ENCODE assay signal across 10 cellular contexts in the genomic region with DNA sequence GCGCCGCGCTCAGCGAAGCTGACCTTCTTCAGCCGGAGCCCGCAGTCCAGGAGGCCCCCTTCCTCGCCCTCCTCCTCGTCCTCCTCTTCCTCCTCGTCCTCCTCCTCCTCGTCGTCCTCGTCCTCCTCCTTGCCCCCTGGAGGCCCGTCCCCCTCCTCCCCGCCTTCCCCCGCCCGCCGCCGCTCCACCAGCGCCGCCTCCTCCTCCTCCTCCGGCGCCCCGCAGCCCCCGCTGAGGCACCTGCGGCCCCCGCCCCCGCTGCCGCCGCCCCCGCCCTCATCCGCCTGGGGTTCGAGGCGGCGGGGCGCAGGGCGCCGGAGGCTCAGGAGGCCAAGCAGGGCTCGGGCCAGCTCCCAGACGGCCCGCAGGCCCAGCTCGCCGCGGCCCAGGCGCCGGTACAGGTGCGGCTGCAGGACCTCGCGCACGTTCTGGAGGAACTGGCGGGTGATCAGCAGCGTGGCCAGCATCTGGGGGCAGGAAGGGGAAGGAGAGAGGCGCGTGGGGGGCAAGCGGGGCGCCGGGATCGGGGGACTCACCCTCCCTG. TPM values are rescaled to one million over a fixed set of nuclear protein-coding genes. Genes with fewer than 3 reads are reported as not detected.
DNase-seq lines count a peak whose midpoint lies in the region; ATAC-seq, FAIRE-seq and TF ChIP-seq lines count a peak whose summit lies in the region.
"Had no signal": no experiment of that assay in that cellular context is flagged by ENCODE, and none has a peak within 500 bp of the region (broad histone marks: within the 10 kb centered on the region; RNA-seq: fewer than 3 reads in every experiment).

No MANE protein-coding gene starts in this region.

- no peak for FAIRE-seq in endothelial cell of umbilical vein (lab: Jason Lieb, UNC)
- FAIRE-seq: urothelium cell line had no signal

- peaks cover 5% of the 10 kb centered on the region for H3K79me1 ChIP-seq in trophoblast cell (ENCODE audit: low read length)

- H3K27me3 ChIP-seq in endothelial cell of umbilical vein (ENCODE audit: control insufficient read depth in 2 of 2, insufficient read depth in 2 of 2, low read length in 2 of 2): peaks cover 4 to 19% of the 10 kb centered on the region in 2 experiments
- no peaks in the 10 kb centered on the region for H3K27me3 ChIP-seq in trophoblast cell (ENCODE audit: insufficient read depth, low read length)

- peak; percentile 73 for DNase-seq in GM13977 (ENCODE audit: low spot score)
- DNase-seq in T-helper 17 cell: peak in 2 of 3 donors; percentile 39 to 53
- no peak for DNase-seq in endothelial cell of umbilical vein (ENCODE audit: low read depth, low spot score)
- DNase-seq in trophoblast cell: peak in 1 of 2 donors; percentile 28
- DNase-seq in GDM1 (lab: John Stamatoyannopoulos, UW): no peak
- no peak for DNase-seq in RKO (ENCODE audit: low spot score)
- DNase-seq in GM03348 (ENCODE audit: low spot score): no peak
- DNase-seq: KG1 had no signal

- no peaks in the 10 kb centered on the region for H3K36me3 ChIP-seq in endothelial cell of umbilical vein (ENCODE audit: control insufficient read depth in 2 of 2, extremely low read depth in 1 of 2, insufficient read depth in 2 of 2, low read length in 2 of 2)
- peaks cover 10 to 24% of the 10 kb centered on the region in 2 experiments for H3K36me3 ChIP-seq in trophoblast cell (ENCODE audit: control insufficient read depth in 1 of 2, insufficient read depth in 2 of 2, low read length in 2 of 2)

- BruUV-seq in endothelial cell of umbilical vein (replicated peaks; lab: Mats Ljungman, UMichigan): no TSS peak

- peak overlapping the region; percentile 8 for H2BK120ac ChIP-seq in trophoblast cell (ENCODE audit: insufficient read depth, low read length, poor library complexity)

- H3K4me3 ChIP-seq in endothelial cell of umbilical vein (replicated peaks in 1 of 3; ENCODE audit: insufficient read depth in 1 of 3, low read depth in 1 of 3, low read length in 3 of 3) (peak overlapping the region; percentile 15 to 24 (median 18)), trophoblast cell (ENCODE audit: low read depth, low read length) (peak overlapping the region; percentile 59)

- peak overlapping the region; percentile 44 for H3K4me2 ChIP-seq in endothelial cell of umbilical vein (ENCODE audit: insufficient read depth, low read length)
- peak overlapping the region; percentile 84 for H3K4me2 ChIP-seq in trophoblast cell (ENCODE audit: low read length)

- ATAC-seq in T-helper 17 cell (peak; percentile 37), GM19397 (IDR thresholded peaks at IDR 0.05; ENCODE audit: unreplicated experiment) (no peak)

- H3K4me1 ChIP-seq in endothelial cell of umbilical vein (ENCODE audit: control insufficient read depth, extremely low read depth, insufficient read depth, low read length) (peaks cover 10% of the 10 kb centered on the region), trophoblast cell (ENCODE audit: control insufficient read depth in 1 of 2, insufficient read depth in 2 of 2, low read length in 2 of 2) (peaks cover 16 to 20% of the 10 kb centered on the region in 2 experiments)

- no peaks in the 10 kb centered on the region for H3K9me3 ChIP-seq in T-helper 17 cell (ENCODE audit: control insufficient read depth, low read length, poor library complexity, severe bottlenecking)
- no peaks in the 10 kb centered on the region for H3K9me3 ChIP-seq in endothelial cell of umbilical vein (replicated peaks; ENCODE audit: control insufficient read depth, insufficient read depth, low read length)
- peaks cover 2% of the 10 kb centered on the region for H3K9me3 ChIP-seq in trophoblast cell (ENCODE audit: insufficient read depth, low read depth, low read length)

- POLR2A ChIA-PET in endothelial cell of umbilical vein (lab: Charles Lee): interaction anchor here (0.6 kb wide), 1 partner anchor 20 kb away, joined by 9 read pairs; the partner anchor contains the start of gene DDA1

- no peak overlapping the region for H3K9ac ChIP-seq in endothelial cell of umbilical vein (replicated peaks; ENCODE audit: extremely low read depth, insufficient read depth, low read length)
- H3K9ac ChIP-seq in trophoblast cell (ENCODE audit: low read length): peak overlapping the region; percentile 31

- no CpG with 5 or more reads among the region's 57 CpGs for WGBS in trophoblast cell (ENCODE audit: extremely low coverage, insufficient coverage, insufficient read length)

- H2AFZ ChIP-seq in endothelial cell of umbilical vein (ENCODE audit: low read depth, low read length): peak overlapping the region; percentile 47
- H2AFZ ChIP-seq in trophoblast cell (ENCODE audit: insufficient read depth, low read length, poor library complexity): peak overlapping the region; percentile 19

- CTCF ChIA-PET in endothelial cell of umbilical vein (lab: Charles Lee): interaction anchor here (0.5 to 2.5 kb wide), 6 partner anchors 19 to 109 kb away, joined by 3 to 16 read pairs (median 3); partner anchors contain the start of genes DDA1 and MRPL34

- H3K36me3 Mint-ChIP-seq in T-helper 17 cell (ENCODE audit: low read depth): no peaks in the 10 kb centered on the region

- H3K4me1 Mint-ChIP-seq in T-helper 17 cell: peaks cover 12% of the 10 kb centered on the region

- TF ChIP-seq POLR2A in endothelial cell of umbilical vein (IDR thresholded peaks at IDR 0.05; ENCODE audit: low read depth, low read length): no peak

- H4K12ac ChIP-seq in trophoblast cell (ENCODE audit: low read depth, low read length): peak overlapping the region; percentile 58

- H2AK5ac ChIP-seq in trophoblast cell (ENCODE audit: low read length): no peak overlapping the region

- H4K8ac ChIP-seq in trophoblast cell (ENCODE audit: low read depth, low read length): peak overlapping the region; percentile 76

- H3K4me3 Mint-ChIP-seq in T-helper 17 cell: peak overlapping the region; percentile 85

- H3K14ac ChIP-seq in trophoblast cell (ENCODE audit: low read length): peak overlapping the region; percentile 57

- H3K27me3 Mint-ChIP-seq in T-helper 17 cell: no peaks in the 10 kb centered on the region

- peak overlapping the region; percentile 74 for H4K91ac ChIP-seq in trophoblast cell (ENCODE audit: low read depth, low read length)

- no peaks in the 10 kb centered on the region for H4K20me1 ChIP-seq in endothelial cell of umbilical vein (replicated peaks; ENCODE audit: control insufficient read depth, extremely low read depth, insufficient read depth, low read length)

- H3K23ac ChIP-seq in trophoblast cell (ENCODE audit: low read length): no peak overlapping the region

- no peak overlapping the region for H2BK12ac ChIP-seq in trophoblast cell (ENCODE audit: low read length)

- H3K27ac ChIP-seq in endothelial cell of umbilical vein (ENCODE audit: insufficient read depth, low read depth, low read length) (no peak overlapping the region), trophoblast cell (ENCODE audit: low read depth, low read length) (peak overlapping the region; percentile 64)

- peak overlapping the region; percentile 43 for H2BK5ac ChIP-seq in trophoblast cell (ENCODE audit: low read depth, low read length, poor library complexity)

- no peak overlapping the region for H3K27ac Mint-ChIP-seq in T-helper 17 cell

- no peaks in the 10 kb centered on the region for H3K79me2 ChIP-seq in endothelial cell of umbilical vein (ENCODE audit: control insufficient read depth, insufficient read depth, low read length)
- peaks cover 4% of the 10 kb centered on the region for H3K79me2 ChIP-seq in trophoblast cell (ENCODE audit: control insufficient read depth, insufficient read depth, low read length, poor library complexity)

- intact Hi-C loops in endothelial cell of umbilical vein (cut with micrococcal nuclease): no loop called here

- dilution Hi-C loops in endothelial cell of umbilical vein (cut with MboI; ENCODE audit: extremely low pct_ligation_motif_present, low sequenced_read_pairs): no loop called here

- peak overlapping the region; percentile 44 for H3K18ac ChIP-seq in trophoblast cell (ENCODE audit: low read length)

- H3K9me1 ChIP-seq in endothelial cell of umbilical vein (replicated peaks; ENCODE audit: control insufficient read depth, extremely low read depth, insufficient read depth, low read length): no peaks in the 10 kb centered on the region

- TF ChIP-seq CTCF in GM13977 (IDR thresholded peaks at IDR 0.05; ENCODE audit: extremely low read depth, insufficient read depth, missing control alignments): no peak
- TF ChIP-seq CTCF in endothelial cell of umbilical vein (IDR thresholded peaks at IDR 0.05; ENCODE audit: extremely low read depth in 1 of 2, insufficient read depth in 1 of 2, low read depth in 1 of 2, low read length in 2 of 2): no peak

- in situ Hi-C loops in GM13977 (cut with MboI; ENCODE audit: low pct_unique_long_range_greater_than_20kb, low sequenced_read_pairs, unreplicated experiment): no loop called here

- no peak overlapping the region for H3K4ac ChIP-seq in trophoblast cell (ENCODE audit: low read depth, low read length)

RNA-seq across cellular contexts. Expression of gene ANO8, which starts 6.1 kb away (rescaled TPM):
- total RNA-seq in T-helper 17 cell (10 to 100 TPM; 15.9 to 17.7 TPM), endothelial cell of umbilical vein (6.8 and 7.5 TPM in 2 replicates)
- polyA plus RNA-seq in endothelial cell of umbilical vein: 3.5 and 3.8 TPM in 2 replicates
- polyA plus RNA-seq in endothelial cell of umbilical vein (2011; cell fraction: cytosol; rRNA removed): 1.5 and 2.2 TPM in 2 replicates
- 17.0 and 22.7 TPM in 2 replicates for polyA plus RNA-seq in endothelial cell of umbilical vein (2011; cell fraction: nucleus; rRNA removed)
- polyA plus RNA-seq in endothelial cell of umbilical vein (2012): 2.9 and 5.6 TPM in 2 replicates
- polyA minus RNA-seq in endothelial cell of umbilical vein: 3.8 and 5.0 TPM in 2 replicates
- polyA minus RNA-seq in endothelial cell of umbilical vein (2011; cell fraction: cytosol; rRNA and poly(A)+ RNA removed): 4.6 TPM
- polyA minus RNA-seq in endothelial cell of umbilical vein (2011; cell fraction: nucleus; rRNA and poly(A)+ RNA removed): 6.3 and 7.8 TPM in 2 replicates
- 7.8 TPM in 2 replicates for polyA plus RNA-seq in trophoblast cell (2013)

RNA-seq across cellular contexts. Expression of gene GTPBP3, which starts 8.8 kb away (rescaled TPM):
- 10 to 100 TPM; 27.5 to 33.3 TPM for total RNA-seq in T-helper 17 cell
- 28.1 and 34.7 TPM in 2 replicates for total RNA-seq in endothelial cell of umbilical vein
- 12.7 and 15.4 TPM in 2 replicates for polyA plus RNA-seq in endothelial cell of umbilical vein
- 8.9 and 10.7 TPM in 2 replicates for polyA plus RNA-seq in endothelial cell of umbilical vein (2011; cell fraction: cytosol; rRNA removed)
- polyA plus RNA-seq in endothelial cell of umbilical vein (2011; cell fraction: nucleus; rRNA removed): 36.9 and 38.8 TPM in 2 replicates
- polyA plus RNA-seq in endothelial cell of umbilical vein (2012): 11.6 and 12.1 TPM in 2 replicates
- 6.9 and 7.3 TPM in 2 replicates for polyA minus RNA-seq in endothelial cell of umbilical vein
- polyA minus RNA-seq in endothelial cell of umbilical vein (2011; cell fraction: cytosol; rRNA and poly(A)+ RNA removed): 40.6 TPM
- polyA minus RNA-seq in endothelial cell of umbilical vein (2011; cell fraction: nucleus; rRNA and poly(A)+ RNA removed): 10.6 and 18.5 TPM in 2 replicates
- 14.4 and 15.4 TPM in 2 replicates for polyA plus RNA-seq in trophoblast cell (2013)

RNA-seq across cellular contexts. Expression of gene DDA1, which starts 19.2 kb away (rescaled TPM):
- total RNA-seq in T-helper 17 cell (10 to 100 TPM; 40.3 to 50.3 TPM), endothelial cell of umbilical vein (64.7 and 81.1 TPM in 2 replicates)
- polyA plus RNA-seq in endothelial cell of umbilical vein: 52.9 and 60.5 TPM in 2 replicates
- 66.6 and 82.4 TPM in 2 replicates for polyA plus RNA-seq in endothelial cell of umbilical vein (2011; cell fraction: cytosol; rRNA removed)
- polyA plus RNA-seq in endothelial cell of umbilical vein (2011; cell fraction: nucleus; rRNA removed): 37.3 and 47.4 TPM in 2 replicates
- polyA plus RNA-seq in endothelial cell of umbilical vein (2012): 86.1 and 109 TPM in 2 replicates
- polyA minus RNA-seq in endothelial cell of umbilical vein: 20.5 and 28.8 TPM in 2 replicates
- polyA minus RNA-seq in endothelial cell of umbilical vein (2011; cell fraction: cytosol; rRNA and poly(A)+ RNA removed): 9.4 TPM
- polyA minus RNA-seq in endothelial cell of umbilical vein (2011; cell fraction: nucleus; rRNA and poly(A)+ RNA removed): 7.0 and 8.0 TPM in 2 replicates
- polyA plus RNA-seq in trophoblast cell (2013): 196 and 214 TPM in 2 replicates

RNA-seq across cellular contexts. Expression of gene MRPL34, which starts 22.9 kb away (rescaled TPM):
- 10 to 100 TPM; 47.0 to 47.1 TPM for total RNA-seq in T-helper 17 cell
- total RNA-seq in endothelial cell of umbilical vein: 55.7 and 61.6 TPM in 2 replicates
- polyA plus RNA-seq in endothelial cell of umbilical vein: 45.5 and 50.1 TPM in 2 replicates
- polyA plus RNA-seq in endothelial cell of umbilical vein (2011; cell fraction: cytosol; rRNA removed): 33.3 and 35.2 TPM in 2 replicates
- 16.4 and 17.3 TPM in 2 replicates for polyA plus RNA-seq in endothelial cell of umbilical vein (2011; cell fraction: nucleus; rRNA removed)
- 50.1 and 66.2 TPM in 2 replicates for polyA plus RNA-seq in endothelial cell of umbilical vein (2012)
- polyA minus RNA-seq in endothelial cell of umbilical vein: 16.6 and 19.2 TPM in 2 replicates
- polyA minus RNA-seq in endothelial cell of umbilical vein (2011; cell fraction: cytosol; rRNA and poly(A)+ RNA removed): 71.4 TPM
- 4.9 and 5.1 TPM in 2 replicates for polyA minus RNA-seq in endothelial cell of umbilical vein (2011; cell fraction: nucleus; rRNA and poly(A)+ RNA removed)
- polyA plus RNA-seq in trophoblast cell (2013): 62.8 and 66.5 TPM in 2 replicates

RNA-seq across cellular contexts. Expression of gene ABHD8, which starts 25.4 kb away (rescaled TPM):
- total RNA-seq in T-helper 17 cell: 1 to 10 TPM; 5.0 to 7.1 TPM
- 5.9 and 6.8 TPM in 2 replicates for total RNA-seq in endothelial cell of umbilical vein
- 8.7 and 12.7 TPM in 2 replicates for polyA plus RNA-seq in endothelial cell of umbilical vein
- 4.0 and 7.9 TPM in 2 replicates for polyA plus RNA-seq in endothelial cell of umbilical vein (2011; cell fraction: cytosol; rRNA removed)
- 2.1 and 2.4 TPM in 2 replicates for polyA plus RNA-seq in endothelial cell of umbilical vein (2011; cell fraction: nucleus; rRNA removed)
- polyA plus RNA-seq in endothelial cell of umbilical vein (2012): 3.5 and 7.0 TPM in 2 replicates
- polyA minus RNA-seq in endothelial cell of umbilical vein: 3.4 and 4.2 TPM in 2 replicates
- 9.0 TPM for polyA minus RNA-seq in endothelial cell of umbilical vein (2011; cell fraction: cytosol; rRNA and poly(A)+ RNA removed)
- polyA minus RNA-seq in endothelial cell of umbilical vein (2011; cell fraction: nucleus; rRNA and poly(A)+ RNA removed): 0.82 and 2.6 TPM in 2 replicates
- 16.0 and 16.6 TPM in 2 replicates for polyA plus RNA-seq in trophoblast cell (2013)

Comparison
In these comparisons a context has a peak if more than half of its experiments do, and no peak if none do; other contexts are left out.
1. DNase-seq: peak in GM13977 (single experiment) and T-helper 17 cell (2 of 3); none in endothelial cell of umbilical vein (single experiment), GDM1 (single experiment), RKO (single experiment) and GM03348 (single experiment).